ENCODE assay signal across 8 cellular contexts in the genomic region with DNA sequence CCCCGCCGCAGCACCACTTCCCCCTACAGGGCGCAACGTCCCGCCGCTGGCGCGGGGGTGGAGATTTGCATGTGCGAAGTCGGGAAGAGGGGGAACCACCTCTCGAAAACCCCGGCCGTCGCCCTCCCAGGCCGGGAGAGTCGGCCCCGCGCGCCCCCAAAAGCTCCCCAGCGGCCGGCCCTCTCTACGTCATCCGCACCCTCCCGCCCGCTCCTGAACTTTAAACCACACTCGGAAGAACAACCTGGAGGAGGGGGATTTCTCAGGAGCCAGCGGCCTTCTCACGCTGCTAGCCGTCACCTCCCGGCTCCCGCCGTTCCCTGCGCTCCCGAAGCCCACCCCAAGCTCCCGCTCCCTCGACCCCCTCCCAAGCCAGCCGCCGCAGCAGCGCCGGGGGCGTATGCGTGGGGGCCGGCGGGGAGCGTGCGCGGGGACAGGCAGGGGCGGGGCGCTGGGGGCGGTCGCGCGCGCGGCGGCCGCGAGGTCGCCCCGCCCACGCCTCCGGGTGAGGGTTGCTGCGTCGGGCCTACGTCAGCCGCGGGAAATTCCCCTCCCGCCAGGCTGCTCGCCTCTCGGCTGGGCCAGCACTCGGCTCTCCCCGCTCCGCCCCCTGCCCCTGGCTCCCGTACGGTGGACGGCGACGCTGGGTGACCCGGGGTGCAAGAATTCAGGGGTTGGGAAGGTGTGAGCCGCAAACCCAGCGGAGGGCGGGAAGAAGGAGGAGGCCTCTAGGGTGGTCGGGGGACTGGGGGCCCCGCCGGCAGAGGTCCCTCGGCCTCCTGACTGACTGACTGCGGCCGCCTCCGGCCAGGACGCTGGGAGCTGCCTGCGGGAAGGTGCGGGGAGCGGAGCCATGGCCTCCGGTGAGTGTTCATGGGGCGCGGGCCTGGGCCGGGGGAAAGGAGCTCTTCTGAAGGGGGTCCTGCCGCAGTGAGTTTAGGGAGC. TPM values are rescaled to one million over a fixed set of nuclear protein-coding genes. Genes with fewer than 3 reads are reported as not detected.
A peak's percentile ranks its signal among the peaks of the same experiment; 100 is the strongest.
DNase-seq lines count a peak whose midpoint lies in the region; ATAC-seq and TF ChIP-seq lines count a peak whose summit lies in the region.

A gene (plus strand): TSS at position 587 of the 945 bp plus-strand sequence. CDS start 267 bp downstream, at position 854.

- H3K36me3 ChIP-seq in right atrium auricular region (no peaks in the 10 kb centered on the region), psoas muscle (ENCODE audit: insufficient read depth in 1 of 2, low read depth in 1 of 2) (no peaks in the 10 kb centered on the region), urinary bladder (ENCODE audit: insufficient read depth) (no peaks in the 10 kb centered on the region)

- TF ChIP-seq CTCF in right atrium auricular region (IDR thresholded peaks at IDR 0.05) (peak in 1 of 2 donors; percentile 48), psoas muscle (IDR thresholded peaks at IDR 0.05) (peak; percentile 29)

- no peaks in the 10 kb centered on the region for H3K27me3 ChIP-seq in right atrium auricular region
- no peaks in the 10 kb centered on the region for H3K27me3 ChIP-seq in psoas muscle (ENCODE audit: insufficient read depth in 3 of 3, low read length in 2 of 3)

- H3K9me3 ChIP-seq in T-helper 17 cell (ENCODE audit: control insufficient read depth, low read length, poor library complexity, severe bottlenecking) (no peaks in the 10 kb centered on the region), right atrium auricular region (no peaks in the 10 kb centered on the region), psoas muscle (no peaks in the 10 kb centered on the region)

- intact Hi-C loops in psoas muscle (cut with DNase I): loop anchor here in 1 of 2 donors (5.0 to 10.0 kb wide), 2 partner anchors 116 to 594 kb away; a partner anchor contains a TSS

- DNase-seq in NCI-H146 (lab: John Stamatoyannopoulos, UW) (peak; percentile 88), T-helper 17 cell (peak; percentile 85 to 93 (median 87)), amygdala (lab: John Stamatoyannopoulos, UW) (peak; percentile 20 to 92 (median 76)), right atrium auricular region (ENCODE audit: low spot score) (peak; percentile 86), psoas muscle (peak; percentile 91 to 95)

- ATAC-seq in HG02840 (IDR thresholded peaks at IDR 0.05; ENCODE audit: low FRiP score, unreplicated experiment) (peak; percentile 78), T-helper 17 cell (peak; percentile 87), psoas muscle (peak; percentile 94 to 98 (median 97))

- peaks cover 0 to 31% of the 10 kb centered on the region in 2 donors for H3K4me1 ChIP-seq in right atrium auricular region
- peaks cover 21% of the 10 kb centered on the region for H3K4me1 ChIP-seq in psoas muscle
- H3K4me1 ChIP-seq in urinary bladder (ENCODE audit: insufficient read depth): no peaks in the 10 kb centered on the region

- no peaks in the 10 kb centered on the region for H3K36me3 Mint-ChIP-seq in T-helper 17 cell (ENCODE audit: low read depth)

- peak within 1 kb of the TSS; percentile 98 for H3K27ac Mint-ChIP-seq in T-helper 17 cell

- H3K4me3 Mint-ChIP-seq in T-helper 17 cell: peak within 1 kb of the TSS; percentile 99

- peak within 1 kb of the TSS; percentile 94 to 98 for H3K27ac ChIP-seq in right atrium auricular region
- H3K27ac ChIP-seq in psoas muscle: peak within 1 kb of the TSS; percentile 94
- peak within 1 kb of the TSS; percentile 98 for H3K27ac ChIP-seq in urinary bladder (ENCODE audit: low read depth)

- H3K4me1 Mint-ChIP-seq in T-helper 17 cell: peaks cover 24% of the 10 kb centered on the region

- H3K4me3 ChIP-seq in right atrium auricular region (peak within 1 kb of the TSS; percentile 78 to 88), psoas muscle (peak within 1 kb of the TSS; percentile 85), urinary bladder (ENCODE audit: low read depth, low read length) (peak within 1 kb of the TSS; percentile 75)

- WGBS in psoas muscle, 3 donors: 1% methylated on average over 74 to 98 of the region's 98 CpGs
- WGBS in urinary bladder: under 1% methylated on average over 98 of the region's 98 CpGs

- H3K27me3 Mint-ChIP-seq in T-helper 17 cell: no peaks in the 10 kb centered on the region

- peak; percentile 84 for TF ChIP-seq POLR2A in GM15510 (IDR thresholded peaks at IDR 0.05; ENCODE audit: borderline replicate concordance, extremely low read depth, insufficient read length)

RNA-seq across cellular contexts. Expression of the gene that starts here (rescaled TPM):
- total RNA-seq in T-helper 17 cell: 10 to 100 TPM; 90.9 to 96.2 TPM
- 1 to 10 TPM; 6.0 to 7.3 TPM for total RNA-seq in right atrium auricular region
- 1 to 10 TPM; 4.0 to 6.9 (median 4.7) TPM for total RNA-seq in psoas muscle
- polyA plus RNA-seq in psoas muscle: 1 to 10 TPM in 1 of 3 donors, under 1 TPM in 2; 0.49 to 2.3 (median 0.53) TPM
- 25.1 TPM for total RNA-seq in urinary bladder
- polyA plus RNA-seq in urinary bladder: 4.0 TPM

Comparison
In these comparisons a context has a peak if more than half of its experiments do, and no peak if none do; other contexts are left out.
1. Peak in every context shown above with its lines: DNase-seq, ATAC-seq, H3K4me3 ChIP-seq and H3K27ac ChIP-seq.